Comparison of ENCODE assay signal across 1 cellular context in the genomic region with DNA sequence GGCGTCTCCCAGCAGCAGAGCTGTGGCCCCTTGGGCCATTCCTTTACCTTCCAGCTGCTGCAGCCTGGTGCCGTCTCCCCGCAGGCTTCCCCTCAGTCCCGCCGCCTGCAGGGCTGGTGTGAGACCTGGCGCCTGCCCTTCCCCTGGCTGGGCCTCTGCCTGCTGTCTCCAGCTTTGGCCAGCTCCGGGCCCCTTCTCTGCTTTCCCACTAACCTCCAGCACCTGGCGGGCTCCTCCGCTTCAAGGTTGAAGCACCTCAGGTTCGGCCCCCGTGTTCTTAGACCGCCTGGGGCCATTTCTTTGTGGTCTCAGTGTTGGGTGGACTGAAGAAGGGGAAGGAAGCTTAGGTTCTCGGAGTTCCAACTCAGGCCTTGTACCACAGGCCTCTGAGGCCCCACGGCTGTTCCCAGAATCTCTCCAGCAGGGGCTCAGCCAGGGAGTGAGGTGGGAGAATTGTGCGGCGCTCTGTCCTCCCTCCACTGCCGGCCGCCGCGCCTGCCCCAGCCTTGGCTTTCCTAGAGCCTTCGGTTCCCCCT.
TF ChIP-seq lines count a peak whose summit lies in the region.

No MANE protein-coding gene starts in this region.

TF ChIP-seq in K562, 482 proteins besides CTCF, POLR2A, EP300 and RAD21:
- TF ChIP-seq, protein P1, sequence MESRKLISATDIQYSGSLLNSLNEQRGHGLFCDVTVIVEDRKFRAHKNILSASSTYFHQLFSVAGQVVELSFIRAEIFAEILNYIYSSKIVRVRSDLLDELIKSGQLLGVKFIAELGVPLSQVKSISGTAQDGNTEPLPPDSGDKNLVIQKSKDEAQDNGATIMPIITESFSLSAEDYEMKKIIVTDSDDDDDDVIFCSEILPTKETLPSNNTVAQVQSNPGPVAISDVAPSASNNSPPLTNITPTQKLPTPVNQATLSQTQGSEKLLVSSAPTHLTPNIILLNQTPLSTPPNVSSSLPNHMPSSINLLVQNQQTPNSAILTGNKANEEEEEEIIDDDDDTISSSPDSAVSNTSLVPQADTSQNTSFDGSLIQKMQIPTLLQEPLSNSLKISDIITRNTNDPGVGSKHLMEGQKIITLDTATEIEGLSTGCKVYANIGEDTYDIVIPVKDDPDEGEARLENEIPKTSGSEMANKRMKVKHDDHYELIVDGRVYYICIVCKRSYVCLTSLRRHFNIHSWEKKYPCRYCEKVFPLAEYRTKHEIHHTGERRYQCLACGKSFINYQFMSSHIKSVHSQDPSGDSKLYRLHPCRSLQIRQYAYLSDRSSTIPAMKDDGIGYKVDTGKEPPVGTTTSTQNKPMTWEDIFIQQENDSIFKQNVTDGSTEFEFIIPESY (CRISPR knock-in tag; IDR thresholded peaks at IDR 0.05), result peak; percentile 98
- TF ChIP-seq HMGN3 (IDR thresholded peaks at IDR 0.05; ENCODE audit: borderline replicate concordance, extremely low read depth, insufficient read length, low read depth, low read length) (peak; percentile 51), EZH2 (IDR thresholded peaks at IDR 0.05; ENCODE audit: borderline replicate concordance, low read depth, low read length) (no peak), ZNF778 (CRISPR knock-in tag; IDR thresholded peaks at IDR 0.05) (no peak), TCFL5 (CRISPR knock-in tag; conservative IDR thresholded peaks at IDR 0.05) (no peak), ZNF444 (CRISPR knock-in tag; IDR thresholded peaks at IDR 0.05) (no peak), RBM22 (IDR thresholded peaks at IDR 0.05; ENCODE audit: low read depth, low read length, poor library complexity, severe bottlenecking) (peak; percentile 42), POLR2G (IDR thresholded peaks at IDR 0.05; ENCODE audit: low read depth, low read length) (peak; percentile 51)
- TF ChIP-seq, protein P2, sequence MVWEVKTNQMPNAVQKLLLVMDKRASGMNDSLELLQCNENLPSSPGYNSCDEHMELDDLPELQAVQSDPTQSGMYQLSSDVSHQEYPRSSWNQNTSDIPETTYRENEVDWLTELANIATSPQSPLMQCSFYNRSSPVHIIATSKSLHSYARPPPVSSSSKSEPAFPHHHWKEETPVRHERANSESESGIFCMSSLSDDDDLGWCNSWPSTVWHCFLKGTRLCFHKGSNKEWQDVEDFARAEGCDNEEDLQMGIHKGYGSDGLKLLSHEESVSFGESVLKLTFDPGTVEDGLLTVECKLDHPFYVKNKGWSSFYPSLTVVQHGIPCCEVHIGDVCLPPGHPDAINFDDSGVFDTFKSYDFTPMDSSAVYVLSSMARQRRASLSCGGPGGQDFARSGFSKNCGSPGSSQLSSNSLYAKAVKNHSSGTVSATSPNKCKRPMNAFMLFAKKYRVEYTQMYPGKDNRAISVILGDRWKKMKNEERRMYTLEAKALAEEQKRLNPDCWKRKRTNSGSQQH (CRISPR knock-in tag; IDR thresholded peaks at IDR 0.05), result no peak
- TF ChIP-seq, protein P3, sequence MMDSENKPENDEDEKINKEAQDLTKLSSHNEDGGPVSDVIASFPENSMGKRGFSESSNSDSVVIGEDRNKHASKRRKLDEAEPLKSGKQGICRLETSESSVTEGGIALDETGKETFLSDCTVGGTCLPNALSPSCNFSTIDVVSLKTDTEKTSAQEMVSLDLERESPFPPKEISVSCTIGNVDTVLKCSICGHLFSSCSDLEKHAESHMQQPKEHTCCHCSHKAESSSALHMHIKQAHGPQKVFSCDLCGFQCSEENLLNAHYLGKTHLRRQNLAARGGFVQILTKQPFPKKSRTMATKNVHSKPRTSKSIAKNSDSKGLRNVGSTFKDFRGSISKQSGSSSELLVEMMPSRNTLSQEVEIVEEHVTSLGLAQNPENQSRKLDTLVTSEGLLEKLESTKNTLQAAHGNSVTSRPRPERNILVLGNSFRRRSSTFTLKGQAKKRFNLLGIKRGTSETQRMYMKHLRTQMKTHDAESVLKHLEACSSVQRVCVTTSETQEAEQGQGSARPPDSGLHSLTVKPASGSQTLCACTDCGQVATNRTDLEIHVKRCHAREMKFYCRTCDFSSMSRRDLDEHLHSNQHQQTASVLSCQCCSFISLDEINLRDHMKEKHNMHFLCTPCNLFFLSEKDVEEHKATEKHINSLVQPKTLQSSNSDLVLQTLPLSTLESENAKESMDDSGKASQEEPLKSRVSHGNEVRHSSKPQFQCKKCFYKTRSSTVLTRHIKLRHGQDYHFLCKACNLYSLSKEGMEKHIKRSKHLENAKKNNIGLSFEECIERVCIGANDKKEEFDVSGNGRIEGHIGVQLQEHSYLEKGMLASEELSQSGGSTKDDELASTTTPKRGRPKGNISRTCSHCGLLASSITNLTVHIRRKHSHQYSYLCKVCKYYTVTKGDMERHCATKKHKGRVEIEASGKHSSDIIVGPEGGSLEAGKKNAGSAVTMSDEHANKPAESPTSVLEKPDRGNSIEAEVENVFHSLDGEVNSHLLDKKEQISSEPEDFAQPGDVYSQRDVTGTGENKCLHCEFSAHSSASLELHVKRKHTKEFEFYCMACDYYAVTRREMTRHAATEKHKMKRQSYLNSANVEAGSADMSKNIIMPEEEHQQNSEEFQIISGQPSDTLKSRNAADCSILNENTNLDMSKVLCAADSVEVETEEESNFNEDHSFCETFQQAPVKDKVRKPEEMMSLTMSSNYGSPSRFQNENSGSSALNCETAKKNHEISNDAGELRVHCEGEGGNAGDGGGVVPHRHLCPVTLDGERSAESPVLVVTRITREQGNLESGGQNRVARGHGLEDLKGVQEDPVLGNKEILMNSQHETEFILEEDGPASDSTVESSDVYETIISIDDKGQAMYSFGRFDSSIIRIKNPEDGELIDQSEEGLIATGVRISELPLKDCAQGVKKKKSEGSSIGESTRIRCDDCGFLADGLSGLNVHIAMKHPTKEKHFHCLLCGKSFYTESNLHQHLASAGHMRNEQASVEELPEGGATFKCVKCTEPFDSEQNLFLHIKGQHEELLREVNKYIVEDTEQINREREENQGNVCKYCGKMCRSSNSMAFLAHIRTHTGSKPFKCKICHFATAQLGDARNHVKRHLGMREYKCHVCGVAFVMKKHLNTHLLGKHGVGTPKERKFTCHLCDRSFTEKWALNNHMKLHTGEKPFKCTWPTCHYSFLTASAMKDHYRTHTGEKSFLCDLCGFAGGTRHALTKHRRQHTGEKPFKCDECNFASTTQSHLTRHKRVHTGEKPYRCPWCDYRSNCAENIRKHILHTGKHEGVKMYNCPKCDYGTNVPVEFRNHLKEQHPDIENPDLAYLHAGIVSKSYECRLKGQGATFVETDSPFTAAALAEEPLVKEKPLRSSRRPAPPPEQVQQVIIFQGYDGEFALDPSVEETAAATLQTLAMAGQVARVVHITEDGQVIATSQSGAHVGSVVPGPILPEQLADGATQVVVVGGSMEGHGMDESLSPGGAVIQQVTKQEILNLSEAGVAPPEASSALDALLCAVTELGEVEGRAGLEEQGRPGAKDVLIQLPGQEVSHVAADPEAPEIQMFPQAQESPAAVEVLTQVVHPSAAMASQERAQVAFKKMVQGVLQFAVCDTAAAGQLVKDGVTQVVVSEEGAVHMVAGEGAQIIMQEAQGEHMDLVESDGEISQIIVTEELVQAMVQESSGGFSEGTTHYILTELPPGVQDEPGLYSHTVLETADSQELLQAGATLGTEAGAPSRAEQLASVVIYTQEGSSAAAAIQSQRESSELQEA (IDR thresholded peaks at IDR 0.05; ENCODE audit: low read depth), result no peak
- TF ChIP-seq, protein P4, sequence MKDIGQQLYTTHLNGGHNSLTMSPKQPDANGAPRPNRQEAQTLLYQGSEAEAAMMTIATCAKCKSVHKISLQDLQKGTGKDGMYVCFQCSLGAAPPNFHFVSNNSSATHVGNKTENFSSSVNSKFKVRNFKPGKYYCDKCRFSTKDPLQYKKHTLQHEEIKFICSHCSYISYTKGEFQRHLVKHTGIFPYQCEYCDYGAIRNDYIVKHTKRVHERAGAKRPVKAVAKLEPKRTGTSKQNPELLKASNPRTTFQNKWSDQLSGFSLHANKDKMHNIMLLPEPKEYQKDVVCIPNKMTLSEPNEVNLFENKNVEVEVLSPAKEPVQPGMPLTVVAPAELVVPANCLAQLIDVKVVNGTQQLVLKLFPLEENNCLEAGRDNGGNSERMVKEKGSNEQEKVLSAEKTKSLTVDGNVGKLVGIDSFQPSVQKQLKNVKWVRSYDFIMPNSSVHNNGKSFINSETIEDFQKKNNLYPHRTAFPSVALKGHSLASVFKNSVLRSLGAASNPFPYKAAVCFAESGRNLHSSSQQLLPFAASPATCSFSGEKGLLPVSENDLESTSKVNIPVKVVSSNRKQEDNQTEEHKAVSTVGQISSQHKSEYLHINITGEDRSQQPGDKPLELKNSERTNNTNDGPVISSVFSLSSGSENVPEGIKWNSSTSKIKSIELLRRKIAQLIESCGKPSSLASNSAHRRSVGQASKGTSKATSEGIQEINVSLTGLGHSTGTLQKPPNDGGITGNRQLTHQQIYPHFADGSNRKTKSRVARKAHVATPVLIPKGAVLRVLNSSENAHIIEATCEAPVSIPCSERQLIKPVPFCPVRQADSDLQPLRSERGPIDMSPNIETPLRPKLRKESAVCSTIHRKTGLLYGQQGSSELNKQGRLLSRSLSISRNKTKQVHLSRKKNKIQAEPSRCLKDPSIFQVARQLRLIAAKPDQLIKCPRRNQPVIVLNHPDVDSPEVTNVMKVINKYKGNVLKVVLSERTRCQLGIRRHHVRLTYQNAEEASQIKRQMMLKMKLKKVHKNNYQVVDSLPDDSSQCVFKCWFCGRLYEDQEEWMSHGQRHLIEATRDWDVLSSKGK (CRISPR knock-in tag; IDR thresholded peaks at IDR 0.05), result no peak
- TF ChIP-seq, protein P5, sequence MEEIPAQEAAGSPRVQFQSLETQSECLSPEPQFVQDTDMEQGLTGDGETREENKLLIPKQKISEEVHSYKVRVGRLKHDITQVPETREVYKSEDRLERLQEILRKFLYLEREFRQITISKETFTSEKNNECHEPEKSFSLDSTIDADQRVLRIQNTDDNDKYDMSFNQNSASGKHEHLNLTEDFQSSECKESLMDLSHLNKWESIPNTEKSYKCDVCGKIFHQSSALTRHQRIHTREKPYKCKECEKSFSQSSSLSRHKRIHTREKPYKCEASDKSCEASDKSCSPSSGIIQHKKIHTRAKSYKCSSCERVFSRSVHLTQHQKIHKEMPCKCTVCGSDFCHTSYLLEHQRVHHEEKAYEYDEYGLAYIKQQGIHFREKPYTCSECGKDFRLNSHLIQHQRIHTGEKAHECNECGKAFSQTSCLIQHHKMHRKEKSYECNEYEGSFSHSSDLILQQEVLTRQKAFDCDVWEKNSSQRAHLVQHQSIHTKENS (CRISPR knock-in tag; IDR thresholded peaks at IDR 0.05), result no peak
- TF ChIP-seq, protein P6, sequence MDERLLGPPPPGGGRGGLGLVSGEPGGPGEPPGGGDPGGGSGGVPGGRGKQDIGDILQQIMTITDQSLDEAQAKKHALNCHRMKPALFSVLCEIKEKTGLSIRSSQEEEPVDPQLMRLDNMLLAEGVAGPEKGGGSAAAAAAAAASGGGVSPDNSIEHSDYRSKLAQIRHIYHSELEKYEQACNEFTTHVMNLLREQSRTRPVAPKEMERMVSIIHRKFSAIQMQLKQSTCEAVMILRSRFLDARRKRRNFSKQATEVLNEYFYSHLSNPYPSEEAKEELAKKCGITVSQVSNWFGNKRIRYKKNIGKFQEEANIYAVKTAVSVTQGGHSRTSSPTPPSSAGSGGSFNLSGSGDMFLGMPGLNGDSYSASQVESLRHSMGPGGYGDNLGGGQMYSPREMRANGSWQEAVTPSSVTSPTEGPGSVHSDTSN (CRISPR knock-in tag; IDR thresholded peaks at IDR 0.05; ENCODE audit: low read depth), result no peak
- TF ChIP-seq, protein P6 (tag; conservative IDR thresholded peaks at IDR 0.05; ENCODE audit: low read depth), result no peak
- TF ChIP-seq, protein P7, sequence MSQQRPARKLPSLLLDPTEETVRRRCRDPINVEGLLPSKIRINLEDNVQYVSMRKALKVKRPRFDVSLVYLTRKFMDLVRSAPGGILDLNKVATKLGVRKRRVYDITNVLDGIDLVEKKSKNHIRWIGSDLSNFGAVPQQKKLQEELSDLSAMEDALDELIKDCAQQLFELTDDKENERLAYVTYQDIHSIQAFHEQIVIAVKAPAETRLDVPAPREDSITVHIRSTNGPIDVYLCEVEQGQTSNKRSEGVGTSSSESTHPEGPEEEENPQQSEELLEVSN (IDR thresholded peaks at IDR 0.05; ENCODE audit: borderline replicate concordance in 1 of 2, extremely low read depth in 1 of 2, insufficient read depth in 1 of 2, insufficient read length in 1 of 2, low read depth in 1 of 2, low read length in 1 of 2, poor library complexity in 1 of 2, severe bottlenecking in 1 of 2), result no peak
